8 cellular contexts compared by ENCODE assay signal in the genomic region with DNA sequence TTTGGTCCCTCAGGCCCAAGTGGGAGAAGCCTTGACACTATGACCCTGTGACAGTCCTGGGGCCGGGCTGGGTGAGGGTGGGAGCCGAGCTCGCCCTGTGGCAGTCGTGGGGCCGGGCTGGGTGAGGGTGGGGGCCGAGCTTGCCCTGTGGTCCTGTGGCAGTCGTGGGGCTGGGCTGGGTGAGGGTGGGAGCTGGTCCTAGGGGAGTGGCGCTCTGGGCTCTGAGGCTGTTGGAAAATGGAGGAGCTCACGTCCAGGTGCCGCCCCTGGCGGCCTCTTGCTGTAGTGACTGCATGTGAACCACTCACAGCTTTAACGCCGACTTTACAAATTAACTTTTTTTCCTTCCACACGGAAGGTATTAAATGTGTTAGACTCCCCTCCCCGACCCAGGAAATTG.
DNase-seq lines count a peak whose midpoint lies in the region; ATAC-seq and TF ChIP-seq lines count a peak whose summit lies in the region.

No MANE protein-coding gene starts in this region.

- peaks cover 3% of the 10 kb centered on the region for H3K9me3 ChIP-seq in GM23248 (ENCODE audit: low read depth)
- H3K9me3 ChIP-seq in T-helper 17 cell (ENCODE audit: control insufficient read depth, low read length, poor library complexity, severe bottlenecking): no peaks in the 10 kb centered on the region

- H3K4me3 ChIP-seq in GM23248: no peak overlapping the region

- in situ Hi-C loops in GM23248 (cut with MboI): no loop called here

- H3K27me3 Mint-ChIP-seq in CD14-positive monocyte (ENCODE audit: low read depth in 3 of 3) (peaks cover 1 to 25% (median 13%) of the 10 kb centered on the region in 3 donors), T-helper 17 cell (peaks cover 42% of the 10 kb centered on the region)

- TF ChIP-seq CTCF in CD14-positive monocyte (IDR thresholded peaks at IDR 0.05): peak; percentile 53

- no peaks in the 10 kb centered on the region for H3F3A ChIP-seq in GM23248 (ENCODE audit: insufficient read depth)

- no peaks in the 10 kb centered on the region for H3K27me3 ChIP-seq in GM23248 (replicated peaks; ENCODE audit: insufficient read depth)

- peak; percentile 42 for DNase-seq in CD14-positive monocyte (ENCODE audit: low spot score)
- peak; percentile 9 for DNase-seq in GM23248
- peak in 1 of 3 donors; percentile 21 for DNase-seq in T-helper 17 cell
- DNase-seq in foreskin melanocyte: peak; percentile 32
- peak; percentile 48 for DNase-seq in retina
- DNase-seq in NCI-H2107 treated with DMSO at 0.1 percent for 48 hours (lab: John Stamatoyannopoulos, UW; ENCODE audit: unreplicated experiment): no peak
- DNase-seq in DMS79 (lab: John Stamatoyannopoulos, UW): no peak
- no peak for DNase-seq in NCI-H128 (lab: John Stamatoyannopoulos, UW; ENCODE audit: unreplicated experiment)

- no peaks in the 10 kb centered on the region for H4K20me1 ChIP-seq in GM23248 (ENCODE audit: insufficient read depth)

- H3K36me3 Mint-ChIP-seq in CD14-positive monocyte (no peaks in the 10 kb centered on the region), T-helper 17 cell (ENCODE audit: low read depth) (peaks cover 2% of the 10 kb centered on the region)

- H3K27ac Mint-ChIP-seq in CD14-positive monocyte (no peak overlapping the region), T-helper 17 cell (no peak overlapping the region)

- H2AFZ ChIP-seq in GM23248: no peak overlapping the region

- peak; percentile 40 for ATAC-seq in T-helper 17 cell

- H3K79me2 ChIP-seq in GM23248 (ENCODE audit: insufficient read depth): no peaks in the 10 kb centered on the region

- no peak overlapping the region for H3K9ac ChIP-seq in GM23248

- H3K27ac ChIP-seq in GM23248: no peak overlapping the region

- H3K4me3 Mint-ChIP-seq in CD14-positive monocyte (no peak overlapping the region), T-helper 17 cell (no peak overlapping the region)

- intact Hi-C loops in CD14-positive monocyte (cut with micrococcal nuclease): no loop called here

- no peaks in the 10 kb centered on the region for H3K9me2 ChIP-seq in GM23248 (ENCODE audit: insufficient read depth)

- peaks cover 0 to 3% (median 2%) of the 10 kb centered on the region in 7 donors for H3K9me3 Mint-ChIP-seq in CD14-positive monocyte

- WGBS in GM23248 (ENCODE audit: low coverage in 1 of 2, low lambda C conversion rate in 2 of 2, missing lambda C conversion rate in 2 of 2), 2 experiments: 16 to 20% methylated on average over 14 to 15 of the region's 15 CpGs

- H3K36me3 ChIP-seq in GM23248 (ENCODE audit: low read depth): no peaks in the 10 kb centered on the region

- H3K4me1 Mint-ChIP-seq in CD14-positive monocyte (no peaks in the 10 kb centered on the region), T-helper 17 cell (peaks cover 2% of the 10 kb centered on the region)

- no peak overlapping the region for H3K4me2 ChIP-seq in GM23248 (ENCODE audit: unreplicated experiment)

- no peaks in the 10 kb centered on the region for H3K4me1 ChIP-seq in GM23248 (ENCODE audit: insufficient read depth)

Comparison
In these comparisons a context has a peak if more than half of its experiments do, and no peak if none do; other contexts are left out.
1. DNase-seq: peak in CD14-positive monocyte (single experiment), GM23248 (single experiment), foreskin melanocyte (single experiment) and retina (single experiment); none in NCI-H2107 treated with DMSO at 0.1 percent for 48 hours (single experiment), DMS79 (single experiment) and NCI-H128 (single experiment).